8 cellular contexts compared by ENCODE assay signal in the genomic region with DNA sequence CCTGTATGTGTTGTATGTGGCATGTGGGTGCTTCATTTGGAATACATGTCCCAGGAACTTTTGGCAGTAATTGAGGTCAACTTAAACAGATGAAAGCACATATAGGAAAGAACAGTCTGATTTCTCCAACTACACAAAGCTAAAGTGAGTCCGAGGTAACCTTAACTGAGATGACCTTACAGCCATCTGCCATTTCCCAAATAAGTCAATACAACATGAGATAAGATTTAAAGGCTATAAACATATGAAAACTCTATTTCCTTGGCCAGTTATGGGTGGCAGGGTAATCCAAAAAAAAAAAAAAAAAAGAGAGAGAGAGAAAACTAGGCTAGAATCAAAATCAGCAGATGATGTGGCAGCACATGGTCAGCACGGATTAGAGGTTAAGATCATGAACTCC.
"Had no signal": no experiment of that assay in that cellular context is flagged by ENCODE, and none has a peak within 500 bp of the region (broad histone marks: within the 10 kb centered on the region; RNA-seq: fewer than 3 reads in every experiment).

No MANE protein-coding gene starts in this region.

- FAIRE-seq: G401.6, GM12878, GM12891, GM12892, GM18507, GM19239 had no signal

- DNase-seq: GDM1, GF-D8 had no signal

- H3K4me3 ChIP-seq: GM12878 had no signal

- ATAC-seq: GM12878 had no signal
